In genomic region chr5:142813208-142813607, GRCh38 we compare ENCODE assay signal across 17 cellular contexts. TPM values are rescaled to one million over a fixed set of nuclear protein-coding genes. Genes with fewer than 3 reads are reported as not detected.
DNase-seq lines count a peak whose midpoint lies in the region; ATAC-seq, FAIRE-seq and TF ChIP-seq lines count a peak whose summit lies in the region.
"Had no signal": no experiment of that assay in that cellular context is flagged by ENCODE, and none has a peak within 500 bp of the region (broad histone marks: within the 10 kb centered on the region; RNA-seq: fewer than 3 reads in every experiment).

No MANE protein-coding gene starts in this region.

- no peaks in the 10 kb centered on the region for H3K9me3 Mint-ChIP-seq in Caco-2 (ENCODE audit: unreplicated experiment)
- no peaks in the 10 kb centered on the region for H3K9me3 Mint-ChIP-seq in nephron

- H3F3A ChIP-seq in MM.1S (ENCODE audit: insufficient read depth, low read length) = no peaks in the 10 kb centered on the region

- H3K4me2 ChIP-seq in MM.1S (ENCODE audit: low read depth, low read length) = no peak overlapping the region

- H3K79me2 ChIP-seq in MM.1S (ENCODE audit: low read length) = no peaks in the 10 kb centered on the region

- TF ChIP-seq POLR2A in heart left ventricle (IDR thresholded peaks at IDR 0.05) (no peak), thyroid gland (IDR thresholded peaks at IDR 0.05) (no peak), adrenal gland (IDR thresholded peaks at IDR 0.05) (no peak)

- POLR2A ChIA-PET in Caco-2 (lab: Charles Lee) = interaction anchor here (0.5 kb wide), 1 partner anchor 18 kb away, joined by 3 read pairs; no protein-coding TSS in a partner anchor

- peak; percentile 64 to 83 (median 76) for ATAC-seq in heart left ventricle

- BruUV-seq in Caco-2 (replicated peaks; lab: Mats Ljungman, UMichigan) = no TSS peak

- H3K27ac Mint-ChIP-seq in Caco-2 (ENCODE audit: unreplicated experiment) (peak overlapping the region; percentile 75), nephron (peak overlapping the region in 2 of 3 experiments; percentile 46 to 73)
- H3K27ac Mint-ChIP-seq: B cell had no signal

- no peak overlapping the region for H3K4me3 Mint-ChIP-seq in Caco-2 (ENCODE audit: unreplicated experiment)
- no peak overlapping the region for H3K4me3 Mint-ChIP-seq in nephron
- H3K4me3 Mint-ChIP-seq: B cell had no signal

- H3K27ac ChIP-seq in heart left ventricle = peak overlapping the region in 11 of 12 donors; percentile 50 to 91 (median 72)
- H3K27ac ChIP-seq in thyroid gland = peak overlapping the region in 2 of 3 donors; percentile 64
- H3K27ac ChIP-seq in MM.1S (ENCODE audit: low read length) = no peak overlapping the region
- H3K27ac ChIP-seq in adrenal gland = peak overlapping the region in 2 of 5 donors; percentile 74 to 87

- CTCF ChIA-PET in Caco-2 (lab: Charles Lee) = no interaction called here

- intact Hi-C loops in Caco-2 (cut with micrococcal nuclease; ENCODE audit: unreplicated experiment) (no loop called here), heart left ventricle (cut with DNase I) (loop anchor here in 4 of 10 donors (5.0 to 10.0 kb wide), 5 partner anchors 36 to 59 kb away; partner anchors contain the start of gene ARHGAP26 (in 2 of the 4)), thyroid gland (cut with DNase I) (no loop called here), adrenal gland (cut with DNase I) (no loop called here)

- H3K9me3 ChIP-seq in Caco-2 = no peaks in the 10 kb centered on the region
- no peaks in the 10 kb centered on the region for H3K9me3 ChIP-seq in heart left ventricle
- no peaks in the 10 kb centered on the region for H3K9me3 ChIP-seq in thyroid gland
- H3K9me3 ChIP-seq in MM.1S (replicated peaks; ENCODE audit: insufficient read depth, low read length) = no peaks in the 10 kb centered on the region
- no peaks in the 10 kb centered on the region for H3K9me3 ChIP-seq in adrenal gland (replicated peaks in 1 of 3)

- no peaks in the 10 kb centered on the region for H3K9me2 ChIP-seq in MM.1S (replicated peaks; ENCODE audit: insufficient read depth, low read length)

- FAIRE-seq in HTR-8/SVneo (lab: Jason Lieb, UNC) = no peak

- H3K4me1 ChIP-seq in Caco-2 = peaks cover 44% of the 10 kb centered on the region
- H3K4me1 ChIP-seq in heart left ventricle = peaks cover 23 to 100% (median 95%) of the 10 kb centered on the region in 12 donors
- peaks cover 36 to 60% of the 10 kb centered on the region in 2 donors for H3K4me1 ChIP-seq in thyroid gland
- no peaks in the 10 kb centered on the region for H3K4me1 ChIP-seq in MM.1S (ENCODE audit: low read length)
- peaks cover 9 to 75% of the 10 kb centered on the region in 2 donors for H3K4me1 ChIP-seq in adrenal gland (replicated peaks in 1 of 2)

- 66 to 75% (median 69%) methylated on average over 3 of the region's 3 CpGs for WGBS in heart left ventricle, 4 donors
- WGBS in thyroid gland, 2 donors = 95 to 100% methylated on average over 3 of the region's 3 CpGs
- 87 to 95% (median 92%) methylated on average over 3 of the region's 3 CpGs for WGBS in adrenal gland, 4 donors

- H3K27me3 ChIP-seq in Caco-2 (replicated peaks; ENCODE audit: control insufficient read depth, insufficient read depth, low read length) = no peaks in the 10 kb centered on the region
- H3K27me3 ChIP-seq in heart left ventricle = no peaks in the 10 kb centered on the region
- H3K27me3 ChIP-seq in thyroid gland = no peaks in the 10 kb centered on the region
- H3K27me3 ChIP-seq in MM.1S (replicated peaks; ENCODE audit: insufficient read depth, low read length) = no peaks in the 10 kb centered on the region
- H3K27me3 ChIP-seq in adrenal gland = no peaks in the 10 kb centered on the region

- no peaks in the 10 kb centered on the region for H3K36me3 Mint-ChIP-seq in Caco-2 (ENCODE audit: insufficient read depth, unreplicated experiment)
- H3K36me3 Mint-ChIP-seq in nephron (ENCODE audit: low read depth) = no peaks in the 10 kb centered on the region

- H3K4me3 ChIP-seq in Caco-2 (ENCODE audit: low read depth, low read length) (no peak overlapping the region), heart left ventricle (no peak overlapping the region), thyroid gland (replicated peaks in 1 of 3) (no peak overlapping the region), MM.1S (ENCODE audit: low read length) (no peak overlapping the region), adrenal gland (no peak overlapping the region)

- H4K20me1 ChIP-seq in MM.1S (ENCODE audit: insufficient read depth, low read length) = no peaks in the 10 kb centered on the region

- TF ChIP-seq CTCF in Caco-2 (IDR thresholded peaks at IDR 0.05; ENCODE audit: insufficient read depth in 1 of 2, low read depth in 1 of 2, low read length in 1 of 2, severe bottlenecking in 1 of 2, unreplicated experiment in 1 of 2) = no peak
- no peak for TF ChIP-seq CTCF in heart left ventricle (IDR thresholded peaks at IDR 0.05)
- no peak for TF ChIP-seq CTCF in nephron (IDR thresholded peaks at IDR 0.05; ENCODE audit: unreplicated experiment in 3 of 3)
- no peak for TF ChIP-seq CTCF in thyroid gland (IDR thresholded peaks at IDR 0.05)
- no peak for TF ChIP-seq CTCF in MM.1S (IDR thresholded peaks at IDR 0.05; ENCODE audit: low read length)
- TF ChIP-seq CTCF in adrenal gland (IDR thresholded peaks at IDR 0.05) = no peak

- DNase-seq in Caco-2 (no peak), heart left ventricle (peak in 3 of 5 donors; percentile 35 to 63 (median 58)), thyroid gland (no peak), HTR-8/SVneo (ENCODE audit: insufficient read length, low spot score) (no peak), H4 (ENCODE audit: low spot score) (no peak), MM.1S (no peak), adrenal gland (no peak)
- DNase-seq: DMS 273 treated with DMSO at 0.1 percent for 48 hours, H7, Karpas-422, NCI-H1930, NCI-H2171, NCI-H510A, NCI-H82, SHP77 had no signal

- H2AFZ ChIP-seq in MM.1S (ENCODE audit: low read length) = no peak overlapping the region

- H3K36me3 ChIP-seq in Caco-2 (ENCODE audit: control insufficient read depth, insufficient read depth, low read length) (no peaks in the 10 kb centered on the region), heart left ventricle (no peaks in the 10 kb centered on the region), thyroid gland (no peaks in the 10 kb centered on the region), MM.1S (replicated peaks; ENCODE audit: insufficient read depth, low read length) (no peaks in the 10 kb centered on the region), adrenal gland (replicated peaks in 1 of 2) (no peaks in the 10 kb centered on the region)

- H3K27me3 Mint-ChIP-seq in Caco-2 (ENCODE audit: insufficient read depth, unreplicated experiment) = no peaks in the 10 kb centered on the region
- no peaks in the 10 kb centered on the region for H3K27me3 Mint-ChIP-seq in nephron (ENCODE audit: low read depth)
- H3K27me3 Mint-ChIP-seq: B cell had no signal

- peaks cover 48% of the 10 kb centered on the region for H3K4me1 Mint-ChIP-seq in Caco-2 (ENCODE audit: low read depth, unreplicated experiment)
- H3K4me1 Mint-ChIP-seq in nephron = peaks cover 64% of the 10 kb centered on the region

- no peak overlapping the region for H3K9ac ChIP-seq in MM.1S (ENCODE audit: low read length)

RNA-seq across cellular contexts. Expression of gene ARHGAP26, which starts 43.0 kb away (rescaled TPM):
- total RNA-seq in Caco-2 (2022) (74.6 and 79.8 TPM in 2 replicates), heart left ventricle (10 to 100 TPM; 22.9 to 52.1 (median 35.6) TPM), thyroid gland (10 to 100 TPM; 28.2 to 52.3 (median 37.9) TPM), adrenal gland (10 to 100 TPM in 7 of 8 donors, 1 to 10 TPM in 1; 3.0 to 18.6 (median 11.7) TPM)
- polyA plus RNA-seq in heart left ventricle (10 to 100 TPM; 11.9 to 18.2 TPM), adrenal gland (1 to 10 TPM; 3.2 to 5.8 (median 5.8) TPM)
- total RNA-seq in H4 (2014; rRNA removed; shearing (Covaris generic)) = 0.33 and 1.7 TPM in 2 replicates

Comparison
In these comparisons a context has a peak if more than half of its experiments do, and no peak if none do; other contexts are left out.
1. DNase-seq: peak in heart left ventricle (3 of 5); none in Caco-2 (0 of 2), thyroid gland (0 of 2), HTR-8/SVneo (single experiment), H4 (single experiment), MM.1S (single experiment) and adrenal gland (0 of 7).